Comparison of ENCODE assay signal across 24 cellular contexts in the genomic region with DNA sequence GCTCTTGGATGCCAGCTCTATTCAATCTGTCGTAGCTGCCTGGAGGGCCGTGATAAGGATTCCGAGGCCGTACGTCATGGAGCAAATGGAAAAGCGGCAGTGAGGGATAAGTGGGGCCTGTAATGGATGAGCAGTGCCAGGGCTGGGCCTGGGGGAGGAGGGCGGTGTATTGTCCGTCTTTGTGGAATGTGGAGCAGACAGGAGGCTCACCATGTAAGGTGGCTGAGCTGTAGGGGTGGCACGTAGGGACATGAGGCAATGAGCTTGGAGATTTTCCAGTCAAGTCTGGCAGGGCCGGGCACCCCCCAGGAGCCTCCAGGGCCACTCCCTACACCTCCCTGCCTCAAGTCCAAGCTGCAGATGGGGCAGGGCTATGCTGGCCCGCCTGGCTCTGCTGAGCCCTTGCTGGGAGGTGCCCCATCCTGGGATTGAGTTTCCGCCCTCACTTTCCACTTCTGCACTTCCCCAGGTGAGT. TPM values are rescaled to one million over a fixed set of nuclear protein-coding genes. Genes with fewer than 3 reads are reported as not detected.
DNase-seq lines count a peak whose midpoint lies in the region; FAIRE-seq and TF ChIP-seq lines count a peak whose summit lies in the region.
"Had no signal": no experiment of that assay in that cellular context is flagged by ENCODE, and none has a peak within 500 bp of the region (broad histone marks: within the 10 kb centered on the region; RNA-seq: fewer than 3 reads in every experiment).

No MANE protein-coding gene starts in this region.

- no peak for TF ChIP-seq CTCF in nephron (IDR thresholded peaks at IDR 0.05; ENCODE audit: unreplicated experiment in 3 of 3)
- no peak for TF ChIP-seq CTCF in uterus (IDR thresholded peaks at IDR 0.05)
- no peak for TF ChIP-seq CTCF in D721Med (IDR thresholded peaks at IDR 0.05; ENCODE audit: insufficient read depth, missing control alignments)

- no peak overlapping the region for H3K23ac ChIP-seq in mesenchymal stem cell (ENCODE audit: low read length in 2 of 2)

- H3K4me1 ChIP-seq in uterus (peaks cover 0 to 15% of the 10 kb centered on the region in 2 donors), mesenchymal stem cell (ENCODE audit: control insufficient read depth, insufficient read depth, low read depth, low read length) (peaks cover 32% of the 10 kb centered on the region)
- H3K4me1 ChIP-seq: parathyroid adenoma had no signal

- H3K9me3 ChIP-seq in uterus (no peaks in the 10 kb centered on the region), mesenchymal stem cell (ENCODE audit: control insufficient read depth, low read length) (no peaks in the 10 kb centered on the region)
- H3K9me3 ChIP-seq: heart right ventricle had no signal

- H2AFZ ChIP-seq in mesenchymal stem cell (ENCODE audit: low read depth, low read length): no peak overlapping the region
- H2AFZ ChIP-seq: parathyroid adenoma had no signal

- no peak overlapping the region for H2BK5ac ChIP-seq in mesenchymal stem cell (ENCODE audit: low read depth, low read length, poor library complexity, severe bottlenecking)

- no peaks in the 10 kb centered on the region for H3K36me3 ChIP-seq in uterus
- peaks cover 4 to 31% of the 10 kb centered on the region in 2 experiments for H3K36me3 ChIP-seq in mesenchymal stem cell (ENCODE audit: control insufficient read depth in 1 of 2, insufficient read depth in 2 of 2, low read depth in 1 of 2, low read length in 2 of 2)
- H3K36me3 ChIP-seq: heart right ventricle had no signal

- H3K4ac ChIP-seq in mesenchymal stem cell (ENCODE audit: low read depth in 1 of 2, low read length in 2 of 2): no peak overlapping the region

- no peak for DNase-seq in epithelial cell of prostate (ENCODE audit: low read depth, low spot score)
- DNase-seq in uterus: no peak
- DNase-seq in D721Med (ENCODE audit: insufficient read length, low spot score): no peak
- no peak for DNase-seq in stimulated activated naive CD4-positive, alpha-beta T cell treated with Interleukin-2 at 50 U/mL for 16 hours (lab: John Stamatoyannopoulos, UW)
- no peak for DNase-seq in mesenchymal stem cell
- DNase-seq: activated CD4-positive, alpha-beta T cell treated with anti-CD3 and anti-CD28 coated beads, Interleukin-2, amount 50 U/mL, for 1 hour; activated CD8-positive, alpha-beta memory T cell treated with anti-CD3 and anti-CD28 coated beads, Interleukin-2, amount 50 U/mL, for 4 hours; AML-193; cerebellar nuclear complex; effector memory CD4-positive, alpha-beta T cell; EL; heart right ventricle; naive thymus-derived CD4-positive, alpha-beta T cell; NCI-H1105 treated with DMSO at 0.1 percent for 48 hours; NCI-H2081 treated with DMSO at 0.1 percent for 48 hours; NCI-H524; SHP77 treated with DMSO at 0.1 percent for 48 hours; stimulated activated CD4-positive, alpha-beta T cell treated with anti-CD3 and anti-CD28 coated beads, Interleukin-4, amount 100 ng/mL, for 24 hours; T-helper 1 cell had no signal

- H3K18ac ChIP-seq in mesenchymal stem cell (ENCODE audit: low read depth in 1 of 2, low read length in 2 of 2): no peak overlapping the region

- H3K4me2 ChIP-seq in mesenchymal stem cell (ENCODE audit: low read length, poor library complexity, severe bottlenecking): no peak overlapping the region

- no peaks in the 10 kb centered on the region for H3K27me3 ChIP-seq in uterus
- no peaks in the 10 kb centered on the region for H3K27me3 ChIP-seq in mesenchymal stem cell (ENCODE audit: control insufficient read depth in 1 of 2, insufficient read depth in 1 of 2, low read length in 2 of 2)
- H3K27me3 ChIP-seq: heart right ventricle had no signal

- WGBS in mesenchymal stem cell: 94% methylated on average over 11 of the region's 12 CpGs

- no peak overlapping the region for H2AK5ac ChIP-seq in mesenchymal stem cell (ENCODE audit: low read length, severe bottlenecking)

- H3K4me3 ChIP-seq in uterus (no peak overlapping the region), mesenchymal stem cell (ENCODE audit: insufficient read depth in 1 of 2, low read depth in 1 of 2, low read length in 2 of 2) (no peak overlapping the region)
- H3K4me3 ChIP-seq: heart right ventricle, skin epidermis had no signal

- H4K8ac ChIP-seq in mesenchymal stem cell (ENCODE audit: low read length): no peak overlapping the region

- H3K4me1 Mint-ChIP-seq in nephron: peaks cover 36% of the 10 kb centered on the region
- H3K4me1 Mint-ChIP-seq: naive thymus-derived CD4-positive, alpha-beta T cell had no signal

- H3K27ac Mint-ChIP-seq in nephron: peak overlapping the region; percentile 28 to 62 (median 52)

- H3K36me3 Mint-ChIP-seq in nephron (ENCODE audit: low read depth): no peaks in the 10 kb centered on the region
- H3K36me3 Mint-ChIP-seq: naive thymus-derived CD4-positive, alpha-beta T cell had no signal

- H3K27me3 Mint-ChIP-seq in nephron (ENCODE audit: low read depth): peaks cover 4% of the 10 kb centered on the region
- H3K27me3 Mint-ChIP-seq: naive thymus-derived CD4-positive, alpha-beta T cell had no signal

- no peak overlapping the region for H3K9ac ChIP-seq in mesenchymal stem cell (ENCODE audit: low read length)
- H3K9ac ChIP-seq: parathyroid adenoma had no signal

- H3K79me1 ChIP-seq in mesenchymal stem cell (replicated peaks; ENCODE audit: low read length, poor library complexity, severe bottlenecking): peaks cover 40% of the 10 kb centered on the region

- H3K27ac ChIP-seq in angular gyrus (ENCODE audit: low read depth, low read length): peak overlapping the region; percentile 92
- peak overlapping the region; percentile 60 for H3K27ac ChIP-seq in epithelial cell of prostate
- peak overlapping the region; percentile 72 to 80 for H3K27ac ChIP-seq in uterus
- H3K27ac ChIP-seq in mesenchymal stem cell (ENCODE audit: low read length, poor library complexity, severe bottlenecking): no peak overlapping the region
- H3K27ac ChIP-seq: heart right ventricle, parathyroid adenoma had no signal

- H2BK15ac ChIP-seq in mesenchymal stem cell (ENCODE audit: low read depth, poor library complexity, severe bottlenecking): no peak overlapping the region

- no peak overlapping the region for H2BK12ac ChIP-seq in mesenchymal stem cell (ENCODE audit: low read length in 2 of 2)

- H3K4me3 Mint-ChIP-seq in nephron: no peak overlapping the region
- H3K4me3 Mint-ChIP-seq: naive thymus-derived CD4-positive, alpha-beta T cell had no signal

- H4K91ac ChIP-seq in mesenchymal stem cell (ENCODE audit: low read length): no peak overlapping the region

- no peaks in the 10 kb centered on the region for H3K9me3 Mint-ChIP-seq in nephron
- H3K9me3 Mint-ChIP-seq: naive thymus-derived CD4-positive, alpha-beta T cell had no signal

- no peak overlapping the region for H2BK120ac ChIP-seq in mesenchymal stem cell (ENCODE audit: low read depth, low read length)

- intact Hi-C loops in uterus (cut with DNase I; ENCODE audit: low total_unique reads): no loop called here

- no peak for TF ChIP-seq POLR2A in uterus (IDR thresholded peaks at IDR 0.05)

- FAIRE-seq in D721Med (lab: Jason Lieb, UNC): no peak
- FAIRE-seq: GM18507 had no signal

- peak overlapping the region in 1 of 2 experiments; percentile 44 for H3K14ac ChIP-seq in mesenchymal stem cell (ENCODE audit: low read length in 2 of 2)

RNA-seq across cellular contexts. Expression of gene NCS1, which starts 29.2 kb away (rescaled TPM):
- 10 to 100 TPM in 3 of 4 donors, 1 to 10 TPM in 1; 4.1 to 99.3 (median 39.0) TPM for total RNA-seq in uterus
- 38.8 TPM for polyA plus RNA-seq in mesenchymal stem cell (2013, experiment 1 of 2)
- polyA plus RNA-seq in mesenchymal stem cell (2013, experiment 2 of 2): 37.7 TPM
- polyA plus RNA-seq: naive thymus-derived CD4-positive, alpha-beta T cell had no signal
